8 cellular contexts compared by ENCODE assay signal in genomic region chr17:50272711-50273653, GRCh38. TPM values are rescaled to one million over a fixed set of nuclear protein-coding genes. Genes with fewer than 3 reads are reported as not detected.
DNase-seq lines count a peak whose midpoint lies in the region; ATAC-seq, FAIRE-seq and TF ChIP-seq lines count a peak whose summit lies in the region.

No MANE protein-coding gene starts in this region.

- H3K79me1 ChIP-seq in trophoblast cell (ENCODE audit: low read length) = peaks cover 10% of the 10 kb centered on the region

- intact Hi-C loops in Right ventricle myocardium inferior (cut with DNase I) = loop anchor here (1.0 kb wide), 1 partner anchor 73 kb away; no protein-coding TSS in a partner anchor

- peak overlapping the region; percentile 34 for H2BK120ac ChIP-seq in trophoblast cell (ENCODE audit: insufficient read depth, low read length, poor library complexity)

- no peaks in the 10 kb centered on the region for H3K36me3 ChIP-seq in trophoblast cell (ENCODE audit: control insufficient read depth in 1 of 2, insufficient read depth in 2 of 2, low read length in 2 of 2)
- H3K36me3 ChIP-seq in urinary bladder (ENCODE audit: insufficient read depth) = no peaks in the 10 kb centered on the region

- no peak overlapping the region for H3K23ac ChIP-seq in trophoblast cell (ENCODE audit: low read length)

- DNase-seq in GM18507 (ENCODE audit: extremely low spot score, insufficient read length, low read depth) (peak; percentile 39), RPMI7951 (ENCODE audit: low read depth) (peak; percentile 43), Right ventricle myocardium inferior (ENCODE audit: missing footprints) (peak; percentile 83), trophoblast cell (peak; percentile 9 to 50)
- DNase-seq in activated naive CD4-positive, alpha-beta T cell treated with Interleukin-2 at 50 U/mL for 16 hours = peak; percentile 57

- H3K4me3 ChIP-seq in trophoblast cell (ENCODE audit: low read depth, low read length) = no peak overlapping the region
- peak overlapping the region; percentile 41 for H3K4me3 ChIP-seq in urinary bladder (ENCODE audit: low read depth, low read length)

- H2AFZ ChIP-seq in trophoblast cell (ENCODE audit: insufficient read depth, low read length, poor library complexity) = peak overlapping the region; percentile 50

- no peak for FAIRE-seq in GM18507 (lab: Jason Lieb, UNC)

- peak overlapping the region; percentile 26 for H3K14ac ChIP-seq in trophoblast cell (ENCODE audit: low read length)

- H4K91ac ChIP-seq in trophoblast cell (ENCODE audit: low read depth, low read length) = peak overlapping the region; percentile 83

- H3K27ac ChIP-seq in 22Rv1 (no peak overlapping the region), trophoblast cell (ENCODE audit: low read depth, low read length) (no peak overlapping the region), urinary bladder (ENCODE audit: low read depth) (peak overlapping the region; percentile 66)

- peak overlapping the region; percentile 66 for H4K8ac ChIP-seq in trophoblast cell (ENCODE audit: low read depth, low read length)

- ATAC-seq in Right ventricle myocardium inferior (peak; percentile 49), HG03025 (IDR thresholded peaks at IDR 0.05; ENCODE audit: low FRiP score, unreplicated experiment) (no peak)

- H4K12ac ChIP-seq in trophoblast cell (ENCODE audit: low read depth, low read length) = no peak overlapping the region

- no peak overlapping the region for H3K4ac ChIP-seq in trophoblast cell (ENCODE audit: low read depth, low read length)

- TF ChIP-seq CTCF in 22Rv1 (IDR thresholded peaks at IDR 0.05) = peak; percentile 99

- H2AK5ac ChIP-seq in trophoblast cell (ENCODE audit: low read length) = no peak overlapping the region

- peak overlapping the region; percentile 94 for H2BK12ac ChIP-seq in trophoblast cell (ENCODE audit: low read length)

- peaks cover 10 to 14% of the 10 kb centered on the region in 2 experiments for H3K4me1 ChIP-seq in trophoblast cell (ENCODE audit: control insufficient read depth in 1 of 2, insufficient read depth in 2 of 2, low read length in 2 of 2)
- H3K4me1 ChIP-seq in urinary bladder (ENCODE audit: insufficient read depth) = peaks cover 2% of the 10 kb centered on the region

- WGBS in trophoblast cell (ENCODE audit: extremely low coverage, insufficient coverage, insufficient read length) = no CpG with 5 or more reads among the region's 57 CpGs
- WGBS in urinary bladder = 4% methylated on average over 56 of the region's 57 CpGs

- H3K4me2 ChIP-seq in trophoblast cell (ENCODE audit: low read length) = peak overlapping the region; percentile 76

- H3K9ac ChIP-seq in trophoblast cell (ENCODE audit: low read length) = no peak overlapping the region

- H3K79me2 ChIP-seq in trophoblast cell (ENCODE audit: control insufficient read depth, insufficient read depth, low read length, poor library complexity) = no peaks in the 10 kb centered on the region

- H3K18ac ChIP-seq in trophoblast cell (ENCODE audit: low read length) = peak overlapping the region; percentile 41

- H3K27me3 ChIP-seq in trophoblast cell (ENCODE audit: insufficient read depth, low read length) = no peaks in the 10 kb centered on the region

- H3K9me3 ChIP-seq in trophoblast cell (ENCODE audit: insufficient read depth, low read depth, low read length) = no peaks in the 10 kb centered on the region

- peak overlapping the region; percentile 23 for H2BK5ac ChIP-seq in trophoblast cell (ENCODE audit: low read depth, low read length, poor library complexity)

RNA-seq across cellular contexts. Expression of gene TMEM92, which starts 1.3 kb away (rescaled TPM):
- 0.29 TPM in 1 of 2 replicates, not detected in the other for total RNA-seq in RPMI7951 (2014; rRNA removed; shearing (Covaris generic))
- total RNA-seq in Right ventricle myocardium inferior (not detected), urinary bladder (1.0 TPM)
- polyA plus RNA-seq in trophoblast cell (2013) = 15.5 and 15.6 TPM in 2 replicates
- 2.5 TPM for polyA plus RNA-seq in urinary bladder

Comparison
In these comparisons a context has a peak if more than half of its experiments do, and no peak if none do; other contexts are left out.
1. DNase-seq: peak in every context shown above with its lines; median percentile 83 in Right ventricle myocardium inferior; 57 in activated naive CD4-positive, alpha-beta T cell treated with Interleukin-2 at 50 U/mL for 16 hours; 43 in RPMI7951; 39 in GM18507; 30 in trophoblast cell.